10 cellular contexts compared by ENCODE assay signal in genomic region chr11:27392715-27393114, GRCh38. TPM values are rescaled to one million over a fixed set of nuclear protein-coding genes. Genes with fewer than 3 reads are reported as not detected.
A peak's percentile ranks its signal among the peaks of the same experiment; 100 is the strongest.
DNase-seq lines count a peak whose midpoint lies in the region; ATAC-seq, FAIRE-seq and TF ChIP-seq lines count a peak whose summit lies in the region.
"Had no signal": no experiment of that assay in that cellular context is flagged by ENCODE, and none has a peak within 500 bp of the region (broad histone marks: within the 10 kb centered on the region; RNA-seq: fewer than 3 reads in every experiment).

No MANE protein-coding gene starts in this region.

- peaks cover 6% of the 10 kb centered on the region for H3K4me1 Mint-ChIP-seq in stimulated activated naive CD8-positive, alpha-beta T cell treated with anti-CD3 and anti-CD28 coated beads, Interleukin-15, amount 100 ng/mL, for 72 hours
- peaks cover 17% of the 10 kb centered on the region for H3K4me1 Mint-ChIP-seq in activated CD8-positive, alpha-beta memory T cell treated with anti-CD3 and anti-CD28 coated beads, Interleukin-2, amount 10 ng/mL, durations not matched to agents 7 days and 5 days

- peaks cover 8% of the 10 kb centered on the region for H3K27me3 Mint-ChIP-seq in stimulated activated naive CD8-positive, alpha-beta T cell treated with anti-CD3 and anti-CD28 coated beads, Interleukin-15, amount 100 ng/mL, for 72 hours
- peaks cover 18% of the 10 kb centered on the region for H3K27me3 Mint-ChIP-seq in activated CD8-positive, alpha-beta memory T cell treated with anti-CD3 and anti-CD28 coated beads, Interleukin-2, amount 10 ng/mL, durations not matched to agents 7 days and 5 days

- no peak for FAIRE-seq in kidney (lab: Jason Lieb, UNC)

- H3K4me1 ChIP-seq in kidney (ENCODE audit: control insufficient read depth in 1 of 2, insufficient read depth in 1 of 2, low read depth in 1 of 2, low read length in 2 of 2) (peaks cover 25 to 67% of the 10 kb centered on the region in 2 donors), upper lobe of right lung (peaks cover 7% of the 10 kb centered on the region)

- H3K9me3 ChIP-seq in kidney (ENCODE audit: control insufficient read depth in 1 of 2, low read length in 2 of 2): no peaks in the 10 kb centered on the region
- no peaks in the 10 kb centered on the region for H3K9me3 ChIP-seq in upper lobe of right lung
- H3K9me3 ChIP-seq: spleen had no signal

- no peaks in the 10 kb centered on the region for H3K36me3 Mint-ChIP-seq in activated CD8-positive, alpha-beta memory T cell treated with anti-CD3 and anti-CD28 coated beads, Interleukin-2, amount 10 ng/mL, durations not matched to agents 7 days and 5 days

- H3K36me3 ChIP-seq in kidney (ENCODE audit: control insufficient read depth in 1 of 2, insufficient read depth in 2 of 2, low read length in 2 of 2): peaks cover 0 to 4% of the 10 kb centered on the region in 2 donors
- no peaks in the 10 kb centered on the region for H3K36me3 ChIP-seq in upper lobe of right lung
- H3K36me3 ChIP-seq: spleen had no signal

- ATAC-seq in upper lobe of right lung: peak; percentile 16
- ATAC-seq in HG02642 (IDR thresholded peaks at IDR 0.05; ENCODE audit: poor library complexity, unreplicated experiment): no peak
- ATAC-seq in stimulated activated naive CD8-positive, alpha-beta T cell treated with anti-CD3 and anti-CD28 coated beads, Interleukin-15, amount 100 ng/mL, for 72 hours: no peak
- ATAC-seq in activated CD8-positive, alpha-beta memory T cell treated with anti-CD3 and anti-CD28 coated beads, Interleukin-2, amount 10 ng/mL, durations not matched to agents 7 days and 5 days: no peak

- H3K4me3 Mint-ChIP-seq in stimulated activated naive CD8-positive, alpha-beta T cell treated with anti-CD3 and anti-CD28 coated beads, Interleukin-15, amount 100 ng/mL, for 72 hours: no peak overlapping the region
- H3K4me3 Mint-ChIP-seq in activated CD8-positive, alpha-beta memory T cell treated with anti-CD3 and anti-CD28 coated beads, Interleukin-2, amount 10 ng/mL, durations not matched to agents 7 days and 5 days: no peak overlapping the region

- DNase-seq in NCI-H82 (lab: John Stamatoyannopoulos, UW): peak; percentile 2
- DNase-seq in NCI-H82 treated with DMSO at 0.1 percent for 48 hours (lab: John Stamatoyannopoulos, UW; ENCODE audit: unreplicated experiment): no peak
- peak; percentile 12 for DNase-seq in brain pericyte (ENCODE audit: low read depth, low spot score)
- no peak for DNase-seq in kidney
- no peak for DNase-seq in upper lobe of right lung
- DNase-seq in stimulated activated naive CD8-positive, alpha-beta T cell treated with anti-CD3 and anti-CD28 coated beads, Interleukin-15, amount 100 ng/mL, for 72 hours: no peak
- DNase-seq in activated CD8-positive, alpha-beta memory T cell treated with anti-CD3 and anti-CD28 coated beads, Interleukin-2, amount 10 ng/mL, durations not matched to agents 7 days and 5 days: no peak
- DNase-seq: 8988T, spleen had no signal

- intact Hi-C loops in kidney (cut with DNase I) (no loop called here), upper lobe of right lung (cut with DNase I) (no loop called here)

- no peaks in the 10 kb centered on the region for H3K27me3 ChIP-seq in upper lobe of right lung
- H3K27me3 ChIP-seq: spleen had no signal

- peak overlapping the region in 1 of 2 donors; percentile 51 for H3K9ac ChIP-seq in kidney (ENCODE audit: low read length in 2 of 2)

- no peak for TF ChIP-seq CTCF in kidney (IDR thresholded peaks at IDR 0.05; ENCODE audit: borderline replicate concordance, extremely low read depth, insufficient read depth)
- TF ChIP-seq CTCF in upper lobe of right lung (IDR thresholded peaks at IDR 0.05): no peak

- no peak overlapping the region for H3K27ac Mint-ChIP-seq in stimulated activated naive CD8-positive, alpha-beta T cell treated with anti-CD3 and anti-CD28 coated beads, Interleukin-15, amount 100 ng/mL, for 72 hours
- no peak overlapping the region for H3K27ac Mint-ChIP-seq in activated CD8-positive, alpha-beta memory T cell treated with anti-CD3 and anti-CD28 coated beads, Interleukin-2, amount 10 ng/mL, durations not matched to agents 7 days and 5 days

- CTCF ChIA-PET in activated CD8-positive, alpha-beta memory T cell treated with anti-CD3 and anti-CD28 coated beads, Interleukin-2, amount 10 ng/mL, durations not matched to agents 7 days and 5 days (lab: Charles Lee): no interaction called here

- H3K27ac ChIP-seq in kidney (ENCODE audit: low read depth in 2 of 2, low read length in 2 of 2) (peak overlapping the region; percentile 51 to 65), upper lobe of right lung (no peak overlapping the region)

- no peaks in the 10 kb centered on the region for H3K9me3 Mint-ChIP-seq in stimulated activated naive CD8-positive, alpha-beta T cell treated with anti-CD3 and anti-CD28 coated beads, Interleukin-15, amount 100 ng/mL, for 72 hours
- H3K9me3 Mint-ChIP-seq in activated CD8-positive, alpha-beta memory T cell treated with anti-CD3 and anti-CD28 coated beads, Interleukin-2, amount 10 ng/mL, durations not matched to agents 7 days and 5 days (ENCODE audit: low read depth): no peaks in the 10 kb centered on the region

- H3K4me3 ChIP-seq in kidney (ENCODE audit: low read length in 2 of 2): no peak overlapping the region
- H3K4me3 ChIP-seq in upper lobe of right lung: no peak overlapping the region
- H3K4me3 ChIP-seq: spleen had no signal

RNA-seq across cellular contexts. Expression of gene CCDC34, which starts 29.7 kb away (rescaled TPM):
- 5.4 TPM for total RNA-seq in kidney
- polyA plus RNA-seq in kidney (ENCODE audit: insufficient read depth, low read depth, low replicate concordance): 6.0 TPM
- 1.6 TPM for total RNA-seq in upper lobe of right lung
- 10 to 100 TPM; 17.8 to 19.2 TPM for total RNA-seq in activated CD8-positive, alpha-beta memory T cell treated with anti-CD3 and anti-CD28 coated beads, Interleukin-2, amount 10 ng/mL, durations not matched to agents 7 days and 5 days

Comparison
In these comparisons a context has a peak if more than half of its experiments do, and no peak if none do; other contexts are left out.
1. DNase-seq: peak in NCI-H82 (single experiment) and brain pericyte (single experiment); none in NCI-H82 treated with DMSO at 0.1 percent for 48 hours (single experiment), kidney (single experiment), upper lobe of right lung (single experiment), stimulated activated naive CD8-positive, alpha-beta T cell treated with anti-CD3 and anti-CD28 coated beads, Interleukin-15, amount 100 ng/mL, for 72 hours (0 of 2) and activated CD8-positive, alpha-beta memory T cell treated with anti-CD3 and anti-CD28 coated beads, Interleukin-2, amount 10 ng/mL, durations not matched to agents 7 days and 5 days (single experiment).